ENCODE assay signal across 17 cellular contexts in genomic region chr18:74517236-74517630, GRCh38. TPM values are rescaled to one million over a fixed set of nuclear protein-coding genes. Genes with fewer than 3 reads are reported as not detected.
"Had no signal": no experiment of that assay in that cellular context is flagged by ENCODE, and none has a peak within 500 bp of the region (broad histone marks: within the 10 kb centered on the region; RNA-seq: fewer than 3 reads in every experiment).

No MANE protein-coding gene starts in this region.

- H3K27ac ChIP-seq: cardiac muscle cell, pancreas, upper lobe of left lung, VCaP had no signal

- H3K4me3 Mint-ChIP-seq: activated naive CD8-positive, alpha-beta T cell treated with anti-CD3 and anti-CD28 coated beads, Interleukin-2, amount 10 ng/mL, durations not matched to agents 7 days and 5 days; memory B cell; naive thymus-derived CD4-positive, alpha-beta T cell; stimulated activated naive CD8-positive, alpha-beta T cell treated with anti-CD3 and anti-CD28 coated beads, Interleukin-15, amount 100 ng/mL, for 72 hours; T-helper 1 cell treated with Interleukin-12 subunit alpha and Interleukin-12 subunit beta and Interleukin-4 antibody, amounts not matched to agents 30 μg/mL and 1 μg/mL, for 36 hours had no signal

- H3K27me3 Mint-ChIP-seq: activated naive CD8-positive, alpha-beta T cell treated with anti-CD3 and anti-CD28 coated beads, Interleukin-2, amount 10 ng/mL, durations not matched to agents 7 days and 5 days; memory B cell; naive thymus-derived CD4-positive, alpha-beta T cell; stimulated activated naive CD8-positive, alpha-beta T cell treated with anti-CD3 and anti-CD28 coated beads, Interleukin-15, amount 100 ng/mL, for 72 hours had no signal

- H3K4me3 ChIP-seq: cardiac muscle cell, pancreas, upper lobe of left lung had no signal

- H3K27me3 ChIP-seq: cardiac muscle cell, pancreas, upper lobe of left lung had no signal

- H3K4me1 Mint-ChIP-seq: activated naive CD8-positive, alpha-beta T cell treated with anti-CD3 and anti-CD28 coated beads, Interleukin-2, amount 10 ng/mL, durations not matched to agents 7 days and 5 days had no signal

- H3K9me3 ChIP-seq: pancreas, upper lobe of left lung had no signal

- H3K9me3 Mint-ChIP-seq: activated naive CD8-positive, alpha-beta T cell treated with anti-CD3 and anti-CD28 coated beads, Interleukin-2, amount 10 ng/mL, durations not matched to agents 7 days and 5 days; memory B cell; naive thymus-derived CD4-positive, alpha-beta T cell; stimulated activated naive CD8-positive, alpha-beta T cell treated with anti-CD3 and anti-CD28 coated beads, Interleukin-15, amount 100 ng/mL, for 72 hours; T-helper 1 cell treated with Interleukin-12 subunit alpha and Interleukin-12 subunit beta and Interleukin-4 antibody, amounts not matched to agents 30 μg/mL and 1 μg/mL, for 36 hours had no signal

- DNase-seq: activated CD4-positive, CD25-positive, alpha-beta regulatory T cell treated with anti-CD3 and anti-CD28 coated beads, Interleukin-2, amount 50 U/mL, for 72 hours; activated CD8-positive, alpha-beta memory T cell treated with anti-CD3 and anti-CD28 coated beads for 24 hours; activated naive CD8-positive, alpha-beta T cell treated with anti-CD3 and anti-CD28 coated beads, Interleukin-2, amount 10 ng/mL, durations not matched to agents 7 days and 5 days; amygdala; foreskin melanocyte; left ventricle myocardium superior; naive thymus-derived CD4-positive, alpha-beta T cell; stimulated activated naive CD8-positive, alpha-beta T cell treated with anti-CD3 and anti-CD28 coated beads, Interleukin-15, amount 100 ng/mL, for 72 hours had no signal

- ATAC-seq: left ventricle myocardium superior; naive thymus-derived CD4-positive, alpha-beta T cell; pancreas; stimulated activated naive CD8-positive, alpha-beta T cell treated with anti-CD3 and anti-CD28 coated beads, Interleukin-15, amount 100 ng/mL, for 72 hours had no signal

- H3K4me1 ChIP-seq: pancreas, upper lobe of left lung had no signal

- H3K27ac Mint-ChIP-seq: activated naive CD8-positive, alpha-beta T cell treated with anti-CD3 and anti-CD28 coated beads, Interleukin-2, amount 10 ng/mL, durations not matched to agents 7 days and 5 days; memory B cell; naive thymus-derived CD4-positive, alpha-beta T cell; stimulated activated naive CD8-positive, alpha-beta T cell treated with anti-CD3 and anti-CD28 coated beads, Interleukin-15, amount 100 ng/mL, for 72 hours; T-helper 1 cell treated with Interleukin-12 subunit alpha and Interleukin-12 subunit beta and Interleukin-4 antibody, amounts not matched to agents 30 μg/mL and 1 μg/mL, for 36 hours had no signal

RNA-seq across cellular contexts. Expression of gene CNDP1, which starts 17.1 kb away (rescaled TPM):
- total RNA-seq: activated naive CD8-positive, alpha-beta T cell treated with anti-CD3 and anti-CD28 coated beads, Interleukin-2, amount 10 ng/mL, durations not matched to agents 7 days and 5 days; cardiac muscle cell; epithelial cell of proximal tubule; fibroblast of lung; kidney epithelial cell; left ventricle myocardium superior; upper lobe of left lung had no signal
- polyA plus RNA-seq: cardiac muscle cell, fibroblast of lung had no signal
